In the genomic region with DNA sequence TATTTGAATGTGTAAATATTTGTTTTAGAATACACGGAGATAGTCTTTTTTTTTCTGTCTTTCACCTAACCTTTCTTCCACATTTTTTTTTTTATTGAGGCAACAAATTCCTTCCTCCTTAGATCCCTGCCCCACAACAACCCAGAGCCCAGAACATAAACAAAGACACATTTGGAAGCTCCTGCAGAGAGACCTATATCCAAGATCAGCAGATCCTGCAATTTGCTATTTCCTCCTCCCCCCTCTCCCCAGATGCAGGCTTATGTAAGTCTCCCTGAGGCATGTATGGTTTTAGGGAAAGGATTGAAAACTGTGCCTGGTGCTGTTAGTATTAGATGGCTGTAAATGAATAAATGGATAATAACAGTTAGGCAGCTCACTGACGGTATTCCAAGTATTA, we compare ENCODE assay signal across 12 cellular contexts.
A peak's percentile ranks its signal among the peaks of the same experiment; 100 is the strongest.
DNase-seq lines count a peak whose midpoint lies in the region; ATAC-seq and TF ChIP-seq lines count a peak whose summit lies in the region.
"Had no signal": no experiment of that assay in that cellular context is flagged by ENCODE, and none has a peak within 500 bp of the region (broad histone marks: within the 10 kb centered on the region; RNA-seq: fewer than 3 reads in every experiment).

No MANE protein-coding gene starts in this region.

- H3K36me3 ChIP-seq in Caco-2 (ENCODE audit: control insufficient read depth, insufficient read depth, low read length): no peaks in the 10 kb centered on the region

- intact Hi-C loops in Caco-2 (cut with micrococcal nuclease; ENCODE audit: unreplicated experiment): loop anchor here (5.0 kb wide), 1 partner anchor 95 kb away; no protein-coding TSS in a partner anchor

- no TSS peak for BruUV-seq in Caco-2 (replicated peaks; lab: Mats Ljungman, UMichigan)

- CTCF ChIA-PET in Caco-2 (lab: Charles Lee): no interaction called here

- no peaks in the 10 kb centered on the region for H3K27me3 ChIP-seq in Caco-2 (replicated peaks; ENCODE audit: control insufficient read depth, insufficient read depth, low read length)

- H3K27ac Mint-ChIP-seq in Caco-2 (ENCODE audit: unreplicated experiment): no peak overlapping the region
- H3K27ac Mint-ChIP-seq in nephron progenitor cell: peak overlapping the region; percentile 62

- ATAC-seq in HG02759 (IDR thresholded peaks at IDR 0.05; ENCODE audit: unreplicated experiment) (no peak), GM18498 (IDR thresholded peaks at IDR 0.05; ENCODE audit: unreplicated experiment) (no peak), left lobe of liver (no peak), GM18909 (IDR thresholded peaks at IDR 0.05; ENCODE audit: poor library complexity, unreplicated experiment) (no peak)
- ATAC-seq: HepG2 had no signal

- no peaks in the 10 kb centered on the region for H3K27me3 Mint-ChIP-seq in Caco-2 (ENCODE audit: insufficient read depth, unreplicated experiment)
- no peaks in the 10 kb centered on the region for H3K27me3 Mint-ChIP-seq in nephron progenitor cell (ENCODE audit: low read depth, poor library complexity)

- H3K4me3 Mint-ChIP-seq in Caco-2 (ENCODE audit: unreplicated experiment): peak overlapping the region; percentile 50
- H3K4me3 Mint-ChIP-seq in nephron progenitor cell: peak overlapping the region; percentile 42

- H3K4me1 Mint-ChIP-seq in Caco-2 (ENCODE audit: low read depth, unreplicated experiment): peaks cover 61% of the 10 kb centered on the region
- H3K4me1 Mint-ChIP-seq in nephron progenitor cell: peaks cover 87% of the 10 kb centered on the region

- H3K9me3 Mint-ChIP-seq in Caco-2 (ENCODE audit: unreplicated experiment) (no peaks in the 10 kb centered on the region), nephron progenitor cell (no peaks in the 10 kb centered on the region)

- peaks cover 45% of the 10 kb centered on the region for H3K4me1 ChIP-seq in Caco-2

- no peak for TF ChIP-seq CTCF in Caco-2 (IDR thresholded peaks at IDR 0.05; ENCODE audit: insufficient read depth in 1 of 2, low read depth in 1 of 2, low read length in 1 of 2, severe bottlenecking in 1 of 2, unreplicated experiment in 1 of 2)
- no peak for TF ChIP-seq CTCF in nephron progenitor cell (IDR thresholded peaks at IDR 0.05)

- no peaks in the 10 kb centered on the region for H3K9me3 ChIP-seq in Caco-2

- DNase-seq in Caco-2 (no peak), NCI-H2227 (lab: John Stamatoyannopoulos, UW; ENCODE audit: unreplicated experiment) (peak; percentile 15), dedifferentiated amniotic fluid mesenchymal stem cell (ENCODE audit: extremely low spot score) (peak; percentile 67), nephron progenitor cell (no peak), left lobe of liver (ENCODE audit: low spot score) (no peak)
- DNase-seq: activated naive CD4-positive, alpha-beta T cell treated with Interleukin-2 at 50 U/mL for 16 hours; DMS79; SW 1271 had no signal

- H3K36me3 Mint-ChIP-seq in Caco-2 (ENCODE audit: insufficient read depth, unreplicated experiment) (peaks cover 2% of the 10 kb centered on the region), nephron progenitor cell (ENCODE audit: low read depth) (no peaks in the 10 kb centered on the region)

- POLR2A ChIA-PET in Caco-2 (lab: Charles Lee): no interaction called here

- no peak overlapping the region for H3K4me3 ChIP-seq in Caco-2 (ENCODE audit: low read depth, low read length)

Comparison
In these comparisons a context has a peak if more than half of its experiments do, and no peak if none do; other contexts are left out.
1. DNase-seq: peak in NCI-H2227 (single experiment) and dedifferentiated amniotic fluid mesenchymal stem cell (single experiment); none in Caco-2 (0 of 2), nephron progenitor cell (single experiment) and left lobe of liver (single experiment).